Comparison of ENCODE assay signal across 8 cellular contexts in genomic region chr11:8832571-8833260, GRCh38.
A peak's percentile ranks its signal among the peaks of the same experiment; 100 is the strongest.
DNase-seq lines count a peak whose midpoint lies in the region; ATAC-seq and TF ChIP-seq lines count a peak whose summit lies in the region.

No MANE protein-coding gene starts in this region.

- H3K4me1 ChIP-seq in muscle layer of duodenum (ENCODE audit: control insufficient read depth in 1 of 2, insufficient read depth in 2 of 2, low read length in 2 of 2), result peaks cover 0 to 3% of the 10 kb centered on the region in 2 donors

- DNase-seq in AG04450 (ENCODE audit: low read depth, low spot score) (peak; percentile 66), NCI-H524 (lab: John Stamatoyannopoulos, UW) (peak; percentile 94 to 97), cerebellum (ENCODE audit: low spot score) (peak; percentile 72), occipital lobe (lab: John Stamatoyannopoulos, UW) (no peak), NCI-H1092 treated with DMSO at 0.1 percent for 48 hours (lab: John Stamatoyannopoulos, UW) (no peak)

- no peaks in the 10 kb centered on the region for H3K9me3 ChIP-seq in AG04450 (ENCODE audit: control insufficient read depth, insufficient read depth, low read length)
- no peaks in the 10 kb centered on the region for H3K9me3 ChIP-seq in muscle layer of duodenum (ENCODE audit: control insufficient read depth in 1 of 2, low read length in 2 of 2)

- POLR2A ChIA-PET in AG04450 (lab: Yijun Ruan, JAX), result interaction anchor here (0.6 to 3.1 kb wide), 5 partner anchors 22 to 132 kb away, joined by 3 to 25 read pairs (median 3); partner anchors contain the start of gene TMEM9B

- H3K4me3 ChIP-seq in AG04450 (ENCODE audit: low read depth, low read length) (no peak overlapping the region), muscle layer of duodenum (ENCODE audit: low read depth in 1 of 2, low read length in 2 of 2) (peak overlapping the region in 1 of 2 donors; percentile 9)

- ATAC-seq in GM18508 (IDR thresholded peaks at IDR 0.05; ENCODE audit: insufficient read depth, unreplicated experiment) (peak; percentile 71), HG02885 (IDR thresholded peaks at IDR 0.05; ENCODE audit: poor library complexity, unreplicated experiment) (peak; percentile 81)

- CTCF ChIA-PET in AG04450 (lab: Charles Lee), result interaction anchor here (0.6 to 1.8 kb wide), 2 partner anchors 19 to 23 kb away, joined by 4 read pairs; no protein-coding TSS in a partner anchor

- peaks cover 0 to 7% of the 10 kb centered on the region in 2 donors for H3K36me3 ChIP-seq in muscle layer of duodenum (ENCODE audit: control insufficient read depth in 1 of 2, insufficient read depth in 2 of 2, low read length in 2 of 2)

- TF ChIP-seq CTCF in AG04450 (IDR thresholded peaks at IDR 0.05; ENCODE audit: low read depth, low read length), result no peak

- peak overlapping the region; percentile 94 for H3K27ac ChIP-seq in AG04450 (ENCODE audit: low read depth, low read length)
- peak overlapping the region; percentile 80 for H3K27ac ChIP-seq in muscle layer of duodenum (ENCODE audit: low read length)

- H3K27me3 ChIP-seq in AG04450 (ENCODE audit: control insufficient read depth, insufficient read depth, low read length), result no peaks in the 10 kb centered on the region
- no peaks in the 10 kb centered on the region for H3K27me3 ChIP-seq in muscle layer of duodenum (ENCODE audit: low read depth, low read length)

Comparison
In these comparisons a context has a peak if more than half of its experiments do, and no peak if none do; other contexts are left out.
1. DNase-seq: peak in AG04450 (single experiment), NCI-H524 (2 of 2) and cerebellum (single experiment); none in occipital lobe (single experiment) and NCI-H1092 treated with DMSO at 0.1 percent for 48 hours (single experiment).